ENCODE assay signal across 10 cellular contexts in the genomic region with DNA sequence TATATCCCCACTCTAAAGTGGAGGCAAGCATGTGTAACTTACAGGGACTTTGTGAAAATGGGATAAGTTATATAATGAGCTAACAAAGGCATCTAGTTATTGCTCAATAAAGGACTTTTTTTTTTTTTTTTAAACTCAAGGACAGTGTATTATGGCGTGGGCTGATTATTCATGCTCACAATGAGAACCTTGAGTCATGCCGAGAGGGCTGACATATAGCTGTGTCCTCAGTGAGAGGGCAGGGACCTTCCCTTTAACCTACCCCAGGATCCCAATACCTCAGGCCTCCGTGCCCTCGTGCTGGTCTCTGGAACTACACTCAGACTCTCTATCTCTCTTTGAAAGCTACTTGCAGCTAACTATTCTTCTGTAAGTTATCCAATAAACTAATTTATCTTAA.
DNase-seq lines count a peak whose midpoint lies in the region; ATAC-seq and TF ChIP-seq lines count a peak whose summit lies in the region.
"Had no signal": no experiment of that assay in that cellular context is flagged by ENCODE, and none has a peak within 500 bp of the region (broad histone marks: within the 10 kb centered on the region; RNA-seq: fewer than 3 reads in every experiment).

No MANE protein-coding gene starts in this region.

- DNase-seq in GM03348 (ENCODE audit: low spot score) = peak; percentile 73
- DNase-seq in HT1080 (ENCODE audit: low read depth) = peak; percentile 55
- DNase-seq in choroid plexus epithelial cell (ENCODE audit: low read depth) = peak; percentile 83
- peak; percentile 79 for DNase-seq in stimulated activated CD4-positive, alpha-beta T cell treated with anti-CD3 and anti-CD28 coated beads, Interleukin-15, amount 100 ng/mL, for 24 hours
- DNase-seq in NCI-H1694 treated with DMSO at 0.1 percent for 48 hours (lab: John Stamatoyannopoulos, UW) = no peak
- no peak for DNase-seq in SKM-1 treated with dmso at 0.1 percent for 144 hours (lab: John Stamatoyannopoulos, UW; ENCODE audit: unreplicated experiment)
- DNase-seq in ecto neural progenitor cell (ENCODE audit: low spot score) = no peak
- DNase-seq: activated B cell treated with CpG ODN at 0.5 μM for 24 hours, KG1 had no signal

- no peak for ATAC-seq in HG02970 (IDR thresholded peaks at IDR 0.05; ENCODE audit: low FRiP score, unreplicated experiment)

- H3K4me3 ChIP-seq in choroid plexus epithelial cell (ENCODE audit: low read depth, low read length) = no peak overlapping the region

- peak; percentile 26 for TF ChIP-seq CTCF in choroid plexus epithelial cell (conservative IDR thresholded peaks at IDR 0.05; ENCODE audit: low read depth, low read length)

Comparison
In these comparisons a context has a peak if more than half of its experiments do, and no peak if none do; other contexts are left out.
1. DNase-seq: peak in GM03348 (single experiment), HT1080 (single experiment), choroid plexus epithelial cell (single experiment) and stimulated activated CD4-positive, alpha-beta T cell treated with anti-CD3 and anti-CD28 coated beads, Interleukin-15, amount 100 ng/mL, for 24 hours (single experiment); none in NCI-H1694 treated with DMSO at 0.1 percent for 48 hours (single experiment), SKM-1 treated with dmso at 0.1 percent for 144 hours (single experiment) and ecto neural progenitor cell (single experiment).